Comparison of ENCODE assay signal across 8 cellular contexts in the genomic region with DNA sequence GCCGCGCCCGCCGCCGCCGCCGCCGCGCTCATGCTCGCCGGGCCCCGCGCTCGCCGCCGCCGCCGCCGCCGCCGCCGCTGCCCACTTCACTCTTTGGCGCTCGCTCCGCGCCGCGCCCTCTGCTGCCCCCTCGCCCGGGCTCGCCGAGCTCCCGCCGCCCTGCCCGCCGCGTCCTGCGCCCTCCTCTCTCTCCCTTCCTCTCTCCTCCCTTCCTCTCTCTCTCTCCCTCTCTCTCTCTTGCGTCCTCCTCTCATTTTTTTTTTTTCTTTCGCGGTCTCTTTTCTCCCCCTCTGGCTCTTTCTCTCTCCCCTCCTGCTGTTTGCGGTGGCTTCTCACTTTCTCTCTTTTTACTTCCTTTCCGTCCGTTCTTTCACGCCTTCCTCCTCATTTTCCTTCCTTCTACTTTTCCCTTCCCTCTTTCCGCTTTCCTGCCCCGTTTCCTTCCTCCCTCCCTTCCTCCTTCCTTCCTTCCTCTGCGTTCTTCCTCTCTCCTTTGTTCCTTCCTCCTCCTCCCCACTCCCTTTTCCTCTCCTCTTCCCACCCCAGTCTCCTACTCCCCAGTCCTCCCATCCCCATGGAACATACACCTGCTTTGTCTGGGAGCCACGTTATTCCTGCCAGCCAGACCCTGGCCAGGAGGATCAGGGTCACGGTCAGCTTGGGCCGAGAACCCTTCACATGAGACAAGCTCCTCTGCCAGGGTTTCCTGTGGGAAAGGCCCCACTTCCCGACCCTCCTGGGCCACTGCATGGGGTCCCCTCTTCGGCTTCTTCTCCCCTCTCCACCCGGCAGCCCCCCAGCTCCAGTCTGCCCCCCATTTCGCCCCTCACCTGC. TPM values are rescaled to one million over a fixed set of nuclear protein-coding genes. Genes with fewer than 3 reads are reported as not detected.
DNase-seq lines count a peak whose midpoint lies in the region; ATAC-seq, FAIRE-seq and TF ChIP-seq lines count a peak whose summit lies in the region.

No MANE protein-coding gene starts in this region.

- no peak for FAIRE-seq in H54 (lab: Jason Lieb, UNC)

- no peaks in the 10 kb centered on the region for H3K9me3 Mint-ChIP-seq in activated naive CD8-positive, alpha-beta T cell treated with anti-CD3 and anti-CD28 coated beads, Interleukin-2, amount 10 ng/mL, durations not matched to agents 7 days and 5 days

- H3K27me3 ChIP-seq in right atrium auricular region (peaks cover 0 to 7% of the 10 kb centered on the region in 2 donors), iPS-20b (ENCODE audit: insufficient read depth, low read length) (peaks cover 65% of the 10 kb centered on the region), left lung (peaks cover 33 to 76% of the 10 kb centered on the region in 2 donors)

- H3K4me3 Mint-ChIP-seq in activated naive CD8-positive, alpha-beta T cell treated with anti-CD3 and anti-CD28 coated beads, Interleukin-2, amount 10 ng/mL, durations not matched to agents 7 days and 5 days = peak overlapping the region; percentile 77

- peak overlapping the region; percentile 52 for H3K27ac Mint-ChIP-seq in activated naive CD8-positive, alpha-beta T cell treated with anti-CD3 and anti-CD28 coated beads, Interleukin-2, amount 10 ng/mL, durations not matched to agents 7 days and 5 days

- ATAC-seq in Right ventricle myocardium superior (ENCODE audit: poor library complexity) (peak; percentile 76), left lung (no peak), HG02981 (IDR thresholded peaks at IDR 0.05; ENCODE audit: unreplicated experiment) (no peak)
- peak; percentile 20 for ATAC-seq in activated naive CD8-positive, alpha-beta T cell treated with anti-CD3 and anti-CD28 coated beads, Interleukin-2, amount 10 ng/mL, durations not matched to agents 7 days and 5 days (ENCODE audit: low read depth)

- no peak overlapping the region for H3K27ac ChIP-seq in right atrium auricular region
- H3K27ac ChIP-seq in iPS-20b (ENCODE audit: low read length) = no peak overlapping the region
- no peak overlapping the region for H3K27ac ChIP-seq in left lung

- no peaks in the 10 kb centered on the region for H3K9me3 ChIP-seq in right atrium auricular region
- no peaks in the 10 kb centered on the region for H3K9me3 ChIP-seq in iPS-20b (ENCODE audit: insufficient read depth, low read depth, low read length)
- no peaks in the 10 kb centered on the region for H3K9me3 ChIP-seq in left lung

- no peak for TF ChIP-seq POLR2A in H54 (IDR thresholded peaks at IDR 0.05; ENCODE audit: low read depth, low read length)

- H3K9ac ChIP-seq in iPS-20b (ENCODE audit: low read depth, low read length) = peak overlapping the region; percentile 61; the same call in 1 of the 2 replicates

- POLR2A ChIA-PET in activated naive CD8-positive, alpha-beta T cell treated with anti-CD3 and anti-CD28 coated beads, Interleukin-2, amount 10 ng/mL, durations not matched to agents 7 days and 5 days (lab: Charles Lee) = no interaction called here

- TF ChIP-seq CTCF in right atrium auricular region (IDR thresholded peaks at IDR 0.05) (no peak), left lung (IDR thresholded peaks at IDR 0.05) (no peak)

- peaks cover 0 to 11% of the 10 kb centered on the region in 2 donors for H3K4me1 ChIP-seq in right atrium auricular region
- no peaks in the 10 kb centered on the region; the same call in 1 of the 2 replicates for H3K4me1 ChIP-seq in iPS-20b (ENCODE audit: insufficient read depth, low read length)
- H3K4me1 ChIP-seq in left lung = peaks cover 6 to 17% of the 10 kb centered on the region in 2 donors

- peaks cover 52% of the 10 kb centered on the region for H3K27me3 Mint-ChIP-seq in activated naive CD8-positive, alpha-beta T cell treated with anti-CD3 and anti-CD28 coated beads, Interleukin-2, amount 10 ng/mL, durations not matched to agents 7 days and 5 days

- peaks cover 20% of the 10 kb centered on the region for H3K4me1 Mint-ChIP-seq in activated naive CD8-positive, alpha-beta T cell treated with anti-CD3 and anti-CD28 coated beads, Interleukin-2, amount 10 ng/mL, durations not matched to agents 7 days and 5 days

- H3K36me3 ChIP-seq in right atrium auricular region (no peaks in the 10 kb centered on the region), iPS-20b (ENCODE audit: insufficient read depth, low read depth, low read length) (no peaks in the 10 kb centered on the region), left lung (no peaks in the 10 kb centered on the region)

- DNase-seq in Right ventricle myocardium superior = no peak
- DNase-seq in right atrium auricular region (ENCODE audit: low spot score) = no peak
- DNase-seq in activated naive CD8-positive, alpha-beta T cell treated with anti-CD3 and anti-CD28 coated beads, Interleukin-2, amount 10 ng/mL, durations not matched to agents 7 days and 5 days = no peak
- no peak for DNase-seq in left lung
- no peak for DNase-seq in T-helper 9 cell
- DNase-seq in H54 (ENCODE audit: insufficient read length, low spot score) = no peak

- H3K36me3 Mint-ChIP-seq in activated naive CD8-positive, alpha-beta T cell treated with anti-CD3 and anti-CD28 coated beads, Interleukin-2, amount 10 ng/mL, durations not matched to agents 7 days and 5 days = no peaks in the 10 kb centered on the region

- H3K4me3 ChIP-seq in right atrium auricular region (peak overlapping the region in 1 of 2 donors; percentile 31), iPS-20b (ENCODE audit: low read length) (peak overlapping the region; percentile 66), left lung (no peak overlapping the region)

- intact Hi-C loops in Right ventricle myocardium superior (cut with DNase I) = loop anchor here (10.0 kb wide), 1 partner anchor 293 kb away; no protein-coding TSS in a partner anchor
- intact Hi-C loops in left lung (cut with DNase I) = no loop called here

RNA-seq across cellular contexts. Expression of a gene that starts 19.3 kb away (rescaled TPM):
- total RNA-seq in Right ventricle myocardium superior = 1.3 TPM
- total RNA-seq in right atrium auricular region = 1 to 10 TPM in 1 of 2 donors, under 1 TPM in 1; 0.26 to 2.0 TPM
- not detected for total RNA-seq in activated naive CD8-positive, alpha-beta T cell treated with anti-CD3 and anti-CD28 coated beads, Interleukin-2, amount 10 ng/mL, durations not matched to agents 7 days and 5 days
- total RNA-seq in left lung = under 1 TPM; 0.79 to 0.84 TPM

Comparison
In these comparisons a context has a peak if more than half of its experiments do, and no peak if none do; other contexts are left out.
1. ATAC-seq: peak in Right ventricle myocardium superior (single experiment) and activated naive CD8-positive, alpha-beta T cell treated with anti-CD3 and anti-CD28 coated beads, Interleukin-2, amount 10 ng/mL, durations not matched to agents 7 days and 5 days (single experiment); none in left lung (single experiment) and HG02981 (single experiment).